Comparison of ENCODE assay signal across 3 cellular contexts in genomic region chr19:38720559-38721236, GRCh38.
TF ChIP-seq lines count a peak whose summit lies in the region.

No MANE protein-coding gene starts in this region.

TF ChIP-seq in GM23338, 12 proteins besides CTCF, POLR2A, EP300 and RAD21:
- TF ChIP-seq ZNF331 (CRISPR knock-in tag; IDR thresholded peaks at IDR 0.05; ENCODE audit: low read depth) = no peak
- no peak for TF ChIP-seq EZH2 (IDR thresholded peaks at IDR 0.05; ENCODE audit: low read depth, unreplicated experiment)
TF ChIP-seq in GM23338: peak in this region for 0.

TF ChIP-seq in K562, 482 proteins besides CTCF, POLR2A, EP300 and RAD21 (continues in another document):
- no peak for TF ChIP-seq ARHGAP35 (IDR thresholded peaks at IDR 0.05; ENCODE audit: partially characterized antibody)
- TF ChIP-seq CTCFL (IDR thresholded peaks at IDR 0.05; ENCODE audit: borderline replicate concordance, insufficient read depth, low read depth, low read length, poor library complexity, severe bottlenecking) = no peak
- TF ChIP-seq ARID1B (IDR thresholded peaks at IDR 0.05) = no peak
- TF ChIP-seq KLF13 (tag; IDR thresholded peaks at IDR 0.05; ENCODE audit: borderline replicate concordance, low read depth) = no peak
- TF ChIP-seq CREB5 (CRISPR knock-in tag; IDR thresholded peaks at IDR 0.05) = no peak
- no peak for TF ChIP-seq ZNF354B (CRISPR knock-in tag; IDR thresholded peaks at IDR 0.05)
- no peak for TF ChIP-seq CUX1 (CRISPR knock-in tag; IDR thresholded peaks at IDR 0.05)
- TF ChIP-seq, protein P1, sequence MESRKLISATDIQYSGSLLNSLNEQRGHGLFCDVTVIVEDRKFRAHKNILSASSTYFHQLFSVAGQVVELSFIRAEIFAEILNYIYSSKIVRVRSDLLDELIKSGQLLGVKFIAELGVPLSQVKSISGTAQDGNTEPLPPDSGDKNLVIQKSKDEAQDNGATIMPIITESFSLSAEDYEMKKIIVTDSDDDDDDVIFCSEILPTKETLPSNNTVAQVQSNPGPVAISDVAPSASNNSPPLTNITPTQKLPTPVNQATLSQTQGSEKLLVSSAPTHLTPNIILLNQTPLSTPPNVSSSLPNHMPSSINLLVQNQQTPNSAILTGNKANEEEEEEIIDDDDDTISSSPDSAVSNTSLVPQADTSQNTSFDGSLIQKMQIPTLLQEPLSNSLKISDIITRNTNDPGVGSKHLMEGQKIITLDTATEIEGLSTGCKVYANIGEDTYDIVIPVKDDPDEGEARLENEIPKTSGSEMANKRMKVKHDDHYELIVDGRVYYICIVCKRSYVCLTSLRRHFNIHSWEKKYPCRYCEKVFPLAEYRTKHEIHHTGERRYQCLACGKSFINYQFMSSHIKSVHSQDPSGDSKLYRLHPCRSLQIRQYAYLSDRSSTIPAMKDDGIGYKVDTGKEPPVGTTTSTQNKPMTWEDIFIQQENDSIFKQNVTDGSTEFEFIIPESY (CRISPR knock-in tag; IDR thresholded peaks at IDR 0.05) = peak; percentile 77
- TF ChIP-seq CBX8 (IDR thresholded peaks at IDR 0.05; ENCODE audit: borderline replicate concordance, extremely low read depth, low read depth, low read length, poor library complexity, severe bottlenecking) = no peak
- no peak for TF ChIP-seq CHD2 (IDR thresholded peaks at IDR 0.05; ENCODE audit: low read depth, low read length)
- TF ChIP-seq ZSCAN32 (CRISPR knock-in tag; IDR thresholded peaks at IDR 0.05) = no peak
- TF ChIP-seq ATF7 (IDR thresholded peaks at IDR 0.05) = no peak
- no peak for TF ChIP-seq ZNF23 (CRISPR knock-in tag; IDR thresholded peaks at IDR 0.05)

TF ChIP-seq in SK-N-SH, 30 proteins besides CTCF, POLR2A, EP300 and RAD21:
- TF ChIP-seq MXI1 (IDR thresholded peaks at IDR 0.05; ENCODE audit: low read depth, low read length) (no peak), RXRA (IDR thresholded peaks at IDR 0.05; ENCODE audit: borderline replicate concordance, low read depth) (no peak), IRF3 (IDR thresholded peaks at IDR 0.05; ENCODE audit: low read depth, low read length) (no peak), TAF1 (IDR thresholded peaks at IDR 0.05; ENCODE audit: borderline replicate concordance, low read depth, low read length) (no peak), NRF1 (IDR thresholded peaks at IDR 0.05; ENCODE audit: low read depth, low read length) (no peak), TCF12 (IDR thresholded peaks at IDR 0.05) (no peak), FOXM1 (IDR thresholded peaks at IDR 0.05; ENCODE audit: low read depth) (no peak), JUND (IDR thresholded peaks at IDR 0.05) (no peak), RCOR1 (IDR thresholded peaks at IDR 0.05; ENCODE audit: low read length) (no peak), SIN3A (IDR thresholded peaks at IDR 0.05; ENCODE audit: borderline replicate concordance, low read depth, low read length) (no peak), PBX3 (IDR thresholded peaks at IDR 0.05) (no peak), GABPA (IDR thresholded peaks at IDR 0.05; ENCODE audit: low read depth) (no peak), GATA2 (CRISPR knock-in tag; IDR thresholded peaks at IDR 0.05) (no peak), YY1 (IDR thresholded peaks at IDR 0.05; ENCODE audit: low read depth) (no peak), FOSL2 (IDR thresholded peaks at IDR 0.05; ENCODE audit: borderline replicate concordance, low read depth) (no peak), USF1 (IDR thresholded peaks at IDR 0.05; ENCODE audit: borderline replicate concordance, low read depth) (no peak)
- TF ChIP-seq, protein P1 (IDR thresholded peaks at IDR 0.05; ENCODE audit: borderline replicate concordance, low read depth) = no peak
- TF ChIP-seq, protein P2, sequence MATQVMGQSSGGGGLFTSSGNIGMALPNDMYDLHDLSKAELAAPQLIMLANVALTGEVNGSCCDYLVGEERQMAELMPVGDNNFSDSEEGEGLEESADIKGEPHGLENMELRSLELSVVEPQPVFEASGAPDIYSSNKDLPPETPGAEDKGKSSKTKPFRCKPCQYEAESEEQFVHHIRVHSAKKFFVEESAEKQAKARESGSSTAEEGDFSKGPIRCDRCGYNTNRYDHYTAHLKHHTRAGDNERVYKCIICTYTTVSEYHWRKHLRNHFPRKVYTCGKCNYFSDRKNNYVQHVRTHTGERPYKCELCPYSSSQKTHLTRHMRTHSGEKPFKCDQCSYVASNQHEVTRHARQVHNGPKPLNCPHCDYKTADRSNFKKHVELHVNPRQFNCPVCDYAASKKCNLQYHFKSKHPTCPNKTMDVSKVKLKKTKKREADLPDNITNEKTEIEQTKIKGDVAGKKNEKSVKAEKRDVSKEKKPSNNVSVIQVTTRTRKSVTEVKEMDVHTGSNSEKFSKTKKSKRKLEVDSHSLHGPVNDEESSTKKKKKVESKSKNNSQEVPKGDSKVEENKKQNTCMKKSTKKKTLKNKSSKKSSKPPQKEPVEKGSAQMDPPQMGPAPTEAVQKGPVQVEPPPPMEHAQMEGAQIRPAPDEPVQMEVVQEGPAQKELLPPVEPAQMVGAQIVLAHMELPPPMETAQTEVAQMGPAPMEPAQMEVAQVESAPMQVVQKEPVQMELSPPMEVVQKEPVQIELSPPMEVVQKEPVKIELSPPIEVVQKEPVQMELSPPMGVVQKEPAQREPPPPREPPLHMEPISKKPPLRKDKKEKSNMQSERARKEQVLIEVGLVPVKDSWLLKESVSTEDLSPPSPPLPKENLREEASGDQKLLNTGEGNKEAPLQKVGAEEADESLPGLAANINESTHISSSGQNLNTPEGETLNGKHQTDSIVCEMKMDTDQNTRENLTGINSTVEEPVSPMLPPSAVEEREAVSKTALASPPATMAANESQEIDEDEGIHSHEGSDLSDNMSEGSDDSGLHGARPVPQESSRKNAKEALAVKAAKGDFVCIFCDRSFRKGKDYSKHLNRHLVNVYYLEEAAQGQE (IDR thresholded peaks at IDR 0.05; ENCODE audit: low read depth, low read length) = no peak
- TF ChIP-seq, protein P3, sequence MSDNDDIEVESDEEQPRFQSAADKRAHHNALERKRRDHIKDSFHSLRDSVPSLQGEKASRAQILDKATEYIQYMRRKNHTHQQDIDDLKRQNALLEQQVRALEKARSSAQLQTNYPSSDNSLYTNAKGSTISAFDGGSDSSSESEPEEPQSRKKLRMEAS (IDR thresholded peaks at IDR 0.05; ENCODE audit: low read depth) = no peak
